ENCODE assay signal across 2 cellular contexts in the genomic region with DNA sequence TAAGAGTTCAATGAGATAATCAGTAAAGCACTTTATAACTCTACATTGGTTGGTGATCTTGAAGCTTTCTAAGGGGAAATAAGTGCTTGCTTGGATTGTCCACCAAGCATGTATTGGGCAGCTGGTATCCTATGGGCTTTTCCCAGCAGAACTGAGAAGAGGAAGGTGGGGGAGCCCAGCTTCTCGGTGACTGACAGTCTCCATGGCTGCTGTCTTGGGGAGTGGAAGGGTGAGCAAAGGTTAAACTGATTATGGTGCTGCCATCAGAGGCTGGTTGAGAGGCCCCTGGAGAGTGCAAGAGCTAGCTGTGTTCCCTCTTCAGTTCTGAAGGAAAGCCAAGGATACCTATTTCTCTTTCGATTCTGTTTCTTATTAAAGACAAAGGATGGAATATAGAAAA.
TF ChIP-seq lines count a peak whose summit lies in the region.

No MANE protein-coding gene starts in this region.

TF ChIP-seq in A549, 52 proteins besides CTCF, POLR2A, EP300 and RAD21:
- no peak for TF ChIP-seq NPAS2 (CRISPR knock-in tag; IDR thresholded peaks at IDR 0.05; ENCODE audit: borderline replicate concordance)
- TF ChIP-seq, protein P1, sequence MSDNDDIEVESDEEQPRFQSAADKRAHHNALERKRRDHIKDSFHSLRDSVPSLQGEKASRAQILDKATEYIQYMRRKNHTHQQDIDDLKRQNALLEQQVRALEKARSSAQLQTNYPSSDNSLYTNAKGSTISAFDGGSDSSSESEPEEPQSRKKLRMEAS (IDR thresholded peaks at IDR 0.05) = no peak
- TF ChIP-seq MYC (IDR thresholded peaks at IDR 0.05; ENCODE audit: borderline replicate concordance, low read length) = no peak
- no peak for TF ChIP-seq RFX5 (IDR thresholded peaks at IDR 0.05)
- TF ChIP-seq KDM1A (IDR thresholded peaks at IDR 0.05; ENCODE audit: low read depth) = no peak
- TF ChIP-seq, protein P2, sequence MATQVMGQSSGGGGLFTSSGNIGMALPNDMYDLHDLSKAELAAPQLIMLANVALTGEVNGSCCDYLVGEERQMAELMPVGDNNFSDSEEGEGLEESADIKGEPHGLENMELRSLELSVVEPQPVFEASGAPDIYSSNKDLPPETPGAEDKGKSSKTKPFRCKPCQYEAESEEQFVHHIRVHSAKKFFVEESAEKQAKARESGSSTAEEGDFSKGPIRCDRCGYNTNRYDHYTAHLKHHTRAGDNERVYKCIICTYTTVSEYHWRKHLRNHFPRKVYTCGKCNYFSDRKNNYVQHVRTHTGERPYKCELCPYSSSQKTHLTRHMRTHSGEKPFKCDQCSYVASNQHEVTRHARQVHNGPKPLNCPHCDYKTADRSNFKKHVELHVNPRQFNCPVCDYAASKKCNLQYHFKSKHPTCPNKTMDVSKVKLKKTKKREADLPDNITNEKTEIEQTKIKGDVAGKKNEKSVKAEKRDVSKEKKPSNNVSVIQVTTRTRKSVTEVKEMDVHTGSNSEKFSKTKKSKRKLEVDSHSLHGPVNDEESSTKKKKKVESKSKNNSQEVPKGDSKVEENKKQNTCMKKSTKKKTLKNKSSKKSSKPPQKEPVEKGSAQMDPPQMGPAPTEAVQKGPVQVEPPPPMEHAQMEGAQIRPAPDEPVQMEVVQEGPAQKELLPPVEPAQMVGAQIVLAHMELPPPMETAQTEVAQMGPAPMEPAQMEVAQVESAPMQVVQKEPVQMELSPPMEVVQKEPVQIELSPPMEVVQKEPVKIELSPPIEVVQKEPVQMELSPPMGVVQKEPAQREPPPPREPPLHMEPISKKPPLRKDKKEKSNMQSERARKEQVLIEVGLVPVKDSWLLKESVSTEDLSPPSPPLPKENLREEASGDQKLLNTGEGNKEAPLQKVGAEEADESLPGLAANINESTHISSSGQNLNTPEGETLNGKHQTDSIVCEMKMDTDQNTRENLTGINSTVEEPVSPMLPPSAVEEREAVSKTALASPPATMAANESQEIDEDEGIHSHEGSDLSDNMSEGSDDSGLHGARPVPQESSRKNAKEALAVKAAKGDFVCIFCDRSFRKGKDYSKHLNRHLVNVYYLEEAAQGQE (IDR thresholded peaks at IDR 0.05) = no peak
- TF ChIP-seq, protein P3, sequence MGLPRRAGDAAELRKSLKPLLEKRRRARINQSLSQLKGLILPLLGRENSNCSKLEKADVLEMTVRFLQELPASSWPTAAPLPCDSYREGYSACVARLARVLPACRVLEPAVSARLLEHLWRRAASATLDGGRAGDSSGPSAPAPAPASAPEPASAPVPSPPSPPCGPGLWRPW (IDR thresholded peaks at IDR 0.05) = no peak
- TF ChIP-seq KDM5A (IDR thresholded peaks at IDR 0.05) = no peak

TF ChIP-seq in HepG2, 621 proteins besides CTCF, POLR2A, EP300 and RAD21:
- TF ChIP-seq GPN1 (CRISPR knock-in tag; IDR thresholded peaks at IDR 0.05; ENCODE audit: borderline replicate concordance) (no peak), ZNF790 (CRISPR knock-in tag; IDR thresholded peaks at IDR 0.05; ENCODE audit: borderline replicate concordance) (no peak), STAG1 (CRISPR knock-in tag; IDR thresholded peaks at IDR 0.05) (no peak), HNF4G (IDR thresholded peaks at IDR 0.05; ENCODE audit: borderline replicate concordance, low read depth, low read length) (no peak), HNF4G (CRISPR knock-in tag; IDR thresholded peaks at IDR 0.05; ENCODE audit: borderline replicate concordance, low read depth) (no peak)
- TF ChIP-seq, protein P4, sequence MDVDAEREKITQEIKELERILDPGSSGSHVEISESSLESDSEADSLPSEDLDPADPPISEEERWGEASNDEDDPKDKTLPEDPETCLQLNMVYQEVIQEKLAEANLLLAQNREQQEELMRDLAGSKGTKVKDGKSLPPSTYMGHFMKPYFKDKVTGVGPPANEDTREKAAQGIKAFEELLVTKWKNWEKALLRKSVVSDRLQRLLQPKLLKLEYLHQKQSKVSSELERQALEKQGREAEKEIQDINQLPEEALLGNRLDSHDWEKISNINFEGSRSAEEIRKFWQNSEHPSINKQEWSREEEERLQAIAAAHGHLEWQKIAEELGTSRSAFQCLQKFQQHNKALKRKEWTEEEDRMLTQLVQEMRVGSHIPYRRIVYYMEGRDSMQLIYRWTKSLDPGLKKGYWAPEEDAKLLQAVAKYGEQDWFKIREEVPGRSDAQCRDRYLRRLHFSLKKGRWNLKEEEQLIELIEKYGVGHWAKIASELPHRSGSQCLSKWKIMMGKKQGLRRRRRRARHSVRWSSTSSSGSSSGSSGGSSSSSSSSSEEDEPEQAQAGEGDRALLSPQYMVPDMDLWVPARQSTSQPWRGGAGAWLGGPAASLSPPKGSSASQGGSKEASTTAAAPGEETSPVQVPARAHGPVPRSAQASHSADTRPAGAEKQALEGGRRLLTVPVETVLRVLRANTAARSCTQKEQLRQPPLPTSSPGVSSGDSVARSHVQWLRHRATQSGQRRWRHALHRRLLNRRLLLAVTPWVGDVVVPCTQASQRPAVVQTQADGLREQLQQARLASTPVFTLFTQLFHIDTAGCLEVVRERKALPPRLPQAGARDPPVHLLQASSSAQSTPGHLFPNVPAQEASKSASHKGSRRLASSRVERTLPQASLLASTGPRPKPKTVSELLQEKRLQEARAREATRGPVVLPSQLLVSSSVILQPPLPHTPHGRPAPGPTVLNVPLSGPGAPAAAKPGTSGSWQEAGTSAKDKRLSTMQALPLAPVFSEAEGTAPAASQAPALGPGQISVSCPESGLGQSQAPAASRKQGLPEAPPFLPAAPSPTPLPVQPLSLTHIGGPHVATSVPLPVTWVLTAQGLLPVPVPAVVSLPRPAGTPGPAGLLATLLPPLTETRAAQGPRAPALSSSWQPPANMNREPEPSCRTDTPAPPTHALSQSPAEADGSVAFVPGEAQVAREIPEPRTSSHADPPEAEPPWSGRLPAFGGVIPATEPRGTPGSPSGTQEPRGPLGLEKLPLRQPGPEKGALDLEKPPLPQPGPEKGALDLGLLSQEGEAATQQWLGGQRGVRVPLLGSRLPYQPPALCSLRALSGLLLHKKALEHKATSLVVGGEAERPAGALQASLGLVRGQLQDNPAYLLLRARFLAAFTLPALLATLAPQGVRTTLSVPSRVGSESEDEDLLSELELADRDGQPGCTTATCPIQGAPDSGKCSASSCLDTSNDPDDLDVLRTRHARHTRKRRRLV (CRISPR knock-in tag; IDR thresholded peaks at IDR 0.05) = no peak
